Comparison of ENCODE assay signal across 20 cellular contexts in the genomic region with DNA sequence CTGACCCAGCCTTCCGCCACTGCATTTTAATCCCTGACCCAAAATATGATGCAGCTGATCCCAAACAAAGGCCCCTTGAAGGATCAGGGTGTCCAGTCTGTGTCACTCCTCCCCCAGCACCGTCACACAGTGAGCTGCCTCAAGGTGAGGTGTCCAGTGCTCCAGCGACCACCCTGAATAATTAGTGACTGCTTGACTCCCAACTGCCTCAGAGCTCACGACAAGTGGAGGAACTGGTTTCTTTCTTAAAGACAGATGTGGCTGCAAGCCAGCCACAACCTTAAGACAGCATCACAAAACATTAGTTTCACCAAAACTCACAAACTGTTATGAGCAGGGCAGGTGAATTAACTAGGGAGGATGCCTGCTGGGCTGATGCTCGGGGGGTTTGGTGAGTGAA.
A peak's percentile ranks its signal among the peaks of the same experiment; 100 is the strongest.
DNase-seq lines count a peak whose midpoint lies in the region; FAIRE-seq and TF ChIP-seq lines count a peak whose summit lies in the region.
"Had no signal": no experiment of that assay in that cellular context is flagged by ENCODE, and none has a peak within 500 bp of the region (broad histone marks: within the 10 kb centered on the region; RNA-seq: fewer than 3 reads in every experiment).

No MANE protein-coding gene starts in this region.

- H3K27me3 Mint-ChIP-seq in nephron (ENCODE audit: low read depth) (peaks cover 7% of the 10 kb centered on the region), type B pancreatic cell (no peaks in the 10 kb centered on the region)
- H3K27me3 Mint-ChIP-seq: CD4-positive, alpha-beta T cell had no signal

- H3K4me1 Mint-ChIP-seq in nephron (peaks cover 59% of the 10 kb centered on the region), type B pancreatic cell (ENCODE audit: unreplicated experiment) (peaks cover 18% of the 10 kb centered on the region)

- peaks cover 0 to 44% (median 3%) of the 10 kb centered on the region in 4 donors for H3K4me1 ChIP-seq in Peyer's patch
- H3K4me1 ChIP-seq: Caco-2 had no signal

- no peaks in the 10 kb centered on the region for H3K9me3 Mint-ChIP-seq in nephron
- H3K9me3 Mint-ChIP-seq in type B pancreatic cell = no peaks in the 10 kb centered on the region
- H3K9me3 Mint-ChIP-seq: CD4-positive, alpha-beta T cell had no signal

- no peak for TF ChIP-seq POLR2A in Peyer's patch (IDR thresholded peaks at IDR 0.05)

- DNase-seq in ELF-1 (ENCODE audit: low read depth, low spot score) = peak; percentile 70
- no peak for DNase-seq in bronchial epithelial cell (ENCODE audit: low read depth)
- no peak for DNase-seq in type B pancreatic cell (ENCODE audit: extremely low spot score, unreplicated experiment)
- DNase-seq in Peyer's patch = no peak
- DNase-seq in dedifferentiated amniotic fluid mesenchymal stem cell (ENCODE audit: extremely low spot score) = no peak
- DNase-seq in frontal cortex (ENCODE audit: low spot score in 2 of 2) = no peak
- DNase-seq: ACHN; AML-193; Caco-2; CD4-positive, alpha-beta T cell; DMS153; NCI-H1417 treated with DMSO at 0.1 percent for 48 hours; NCI-H187 treated with DMSO at 0.1 percent for 48 hours; NCI-H2171; NCI-H526; SJCRH30 had no signal

- H3K4me3 ChIP-seq in bronchial epithelial cell (ENCODE audit: low read depth, low read length) (no peak overlapping the region), Peyer's patch (no peak overlapping the region)
- H3K4me3 ChIP-seq: SJCRH30 had no signal

- no peak overlapping the region for H3K4me3 Mint-ChIP-seq in nephron
- no peak overlapping the region for H3K4me3 Mint-ChIP-seq in type B pancreatic cell
- H3K4me3 Mint-ChIP-seq: CD4-positive, alpha-beta T cell had no signal

- H3K27ac ChIP-seq in Peyer's patch = no peak overlapping the region
- H3K27ac ChIP-seq: KMS-11, SJCRH30 had no signal

- H3K36me3 ChIP-seq in bronchial epithelial cell (ENCODE audit: control insufficient read depth, insufficient read depth, low read length) (no peaks in the 10 kb centered on the region), Peyer's patch (no peaks in the 10 kb centered on the region)
- H3K36me3 ChIP-seq: SJCRH30 had no signal

- FAIRE-seq in bronchial epithelial cell (lab: Jason Lieb, UNC) = peak; percentile 50
- no peak for FAIRE-seq in frontal cortex (lab: Jason Lieb, UNC)
- FAIRE-seq: GM12892, HepG2 had no signal

- peak overlapping the region; percentile 66 to 94 (median 72) for H3K27ac Mint-ChIP-seq in nephron
- peak overlapping the region; percentile 68 for H3K27ac Mint-ChIP-seq in type B pancreatic cell
- H3K27ac Mint-ChIP-seq: CD4-positive, alpha-beta T cell had no signal

- H3K9me3 ChIP-seq in Peyer's patch = no peaks in the 10 kb centered on the region
- H3K9me3 ChIP-seq: Caco-2, SJCRH30 had no signal

- no peak for TF ChIP-seq CTCF in bronchial epithelial cell (IDR thresholded peaks at IDR 0.05; ENCODE audit: insufficient read depth, low read length, severe bottlenecking)
- TF ChIP-seq CTCF in nephron (IDR thresholded peaks at IDR 0.05; ENCODE audit: unreplicated experiment in 3 of 3) = no peak
- no peak for TF ChIP-seq CTCF in type B pancreatic cell (conservative IDR thresholded peaks at IDR 0.05)
- TF ChIP-seq CTCF in Peyer's patch (IDR thresholded peaks at IDR 0.05) = no peak

- H3K27me3 ChIP-seq in bronchial epithelial cell (ENCODE audit: control insufficient read depth, insufficient read depth, low read length) (no peaks in the 10 kb centered on the region), Peyer's patch (no peaks in the 10 kb centered on the region)
- H3K27me3 ChIP-seq: SJCRH30 had no signal

- H3K36me3 Mint-ChIP-seq in nephron (ENCODE audit: low read depth) = no peaks in the 10 kb centered on the region
- no peaks in the 10 kb centered on the region for H3K36me3 Mint-ChIP-seq in type B pancreatic cell
